1 cellular context compared by ENCODE assay signal in genomic region chr6:106631356-106631755, GRCh38.
TF ChIP-seq lines count a peak whose summit lies in the region.

No MANE protein-coding gene starts in this region.

TF ChIP-seq in H1, 55 proteins besides CTCF, POLR2A, EP300 and RAD21:
- TF ChIP-seq JUND (IDR thresholded peaks at IDR 0.05; ENCODE audit: low read length) = no peak
- TF ChIP-seq KDM1A (IDR thresholded peaks at IDR 0.05; ENCODE audit: borderline replicate concordance, low read length) = no peak
- TF ChIP-seq GABPA (IDR thresholded peaks at IDR 0.05; ENCODE audit: borderline replicate concordance, insufficient read depth, low read length) = no peak
- TF ChIP-seq BCL11A (IDR thresholded peaks at IDR 0.05; ENCODE audit: low read depth in 2 of 2, low read length in 2 of 2) = no peak
- no peak for TF ChIP-seq SP4 (IDR thresholded peaks at IDR 0.05; ENCODE audit: low read length)
- TF ChIP-seq SAP30 (IDR thresholded peaks at IDR 0.05; ENCODE audit: insufficient read depth, insufficient replicate concordance, low read length) = no peak
- TF ChIP-seq SP2 (IDR thresholded peaks at IDR 0.05; ENCODE audit: low read length) = no peak
- no peak for TF ChIP-seq BACH1 (IDR thresholded peaks at IDR 0.05; ENCODE audit: low read length)
- TF ChIP-seq SRF (IDR thresholded peaks at IDR 0.05; ENCODE audit: low read depth, low read length) = no peak
